Comparison of ENCODE assay signal across 1 cellular context in the genomic region with DNA sequence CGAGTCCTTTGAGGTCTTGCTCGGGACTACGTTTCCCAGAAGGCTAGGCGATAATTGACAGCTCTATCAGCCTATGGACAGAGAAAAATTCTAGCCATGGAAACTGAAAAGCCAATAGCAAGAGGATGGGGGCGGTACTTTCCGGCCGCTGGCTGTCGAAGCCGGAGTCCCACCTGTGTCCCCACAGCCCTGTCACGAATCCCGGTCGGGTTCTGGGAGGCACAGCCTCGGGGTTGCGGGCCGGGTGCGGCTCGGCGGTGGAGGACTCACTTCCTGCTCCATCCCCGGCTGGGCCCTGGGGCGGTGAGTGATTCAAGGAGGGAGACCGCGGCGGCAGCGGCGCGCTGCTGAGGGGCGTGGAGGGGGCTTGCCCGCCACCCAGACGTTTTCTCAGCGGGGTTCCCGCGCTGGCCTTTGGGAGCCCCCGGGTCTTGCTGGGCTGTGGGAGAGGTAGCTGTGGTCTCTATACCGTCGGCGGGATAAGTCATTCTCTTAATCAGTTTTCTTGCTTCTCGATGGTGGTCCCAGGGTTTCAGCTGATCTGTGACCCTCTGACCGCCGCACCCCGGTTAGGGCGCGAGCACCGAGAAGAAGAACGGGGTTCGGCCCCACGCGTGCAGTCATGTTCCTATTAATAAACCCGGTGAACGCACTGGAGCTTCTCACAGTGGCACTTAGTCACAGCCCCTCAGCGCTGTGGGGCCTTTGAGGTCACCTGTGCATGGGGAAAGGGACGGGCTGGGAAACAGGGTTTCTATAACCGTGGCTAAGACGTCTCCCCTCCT.
A peak's percentile ranks its signal among the peaks of the same experiment; 100 is the strongest.
TF ChIP-seq lines count a peak whose summit lies in the region.

Gene ZNF774 (plus strand): TSS at position 176 of the 785 bp plus-strand sequence. CDS start 2,377 bp downstream, outside the sequence.

TF ChIP-seq in K562, 482 proteins besides CTCF, POLR2A, EP300 and RAD21 (continued from another document and continues in another):
- TF ChIP-seq, protein P1, sequence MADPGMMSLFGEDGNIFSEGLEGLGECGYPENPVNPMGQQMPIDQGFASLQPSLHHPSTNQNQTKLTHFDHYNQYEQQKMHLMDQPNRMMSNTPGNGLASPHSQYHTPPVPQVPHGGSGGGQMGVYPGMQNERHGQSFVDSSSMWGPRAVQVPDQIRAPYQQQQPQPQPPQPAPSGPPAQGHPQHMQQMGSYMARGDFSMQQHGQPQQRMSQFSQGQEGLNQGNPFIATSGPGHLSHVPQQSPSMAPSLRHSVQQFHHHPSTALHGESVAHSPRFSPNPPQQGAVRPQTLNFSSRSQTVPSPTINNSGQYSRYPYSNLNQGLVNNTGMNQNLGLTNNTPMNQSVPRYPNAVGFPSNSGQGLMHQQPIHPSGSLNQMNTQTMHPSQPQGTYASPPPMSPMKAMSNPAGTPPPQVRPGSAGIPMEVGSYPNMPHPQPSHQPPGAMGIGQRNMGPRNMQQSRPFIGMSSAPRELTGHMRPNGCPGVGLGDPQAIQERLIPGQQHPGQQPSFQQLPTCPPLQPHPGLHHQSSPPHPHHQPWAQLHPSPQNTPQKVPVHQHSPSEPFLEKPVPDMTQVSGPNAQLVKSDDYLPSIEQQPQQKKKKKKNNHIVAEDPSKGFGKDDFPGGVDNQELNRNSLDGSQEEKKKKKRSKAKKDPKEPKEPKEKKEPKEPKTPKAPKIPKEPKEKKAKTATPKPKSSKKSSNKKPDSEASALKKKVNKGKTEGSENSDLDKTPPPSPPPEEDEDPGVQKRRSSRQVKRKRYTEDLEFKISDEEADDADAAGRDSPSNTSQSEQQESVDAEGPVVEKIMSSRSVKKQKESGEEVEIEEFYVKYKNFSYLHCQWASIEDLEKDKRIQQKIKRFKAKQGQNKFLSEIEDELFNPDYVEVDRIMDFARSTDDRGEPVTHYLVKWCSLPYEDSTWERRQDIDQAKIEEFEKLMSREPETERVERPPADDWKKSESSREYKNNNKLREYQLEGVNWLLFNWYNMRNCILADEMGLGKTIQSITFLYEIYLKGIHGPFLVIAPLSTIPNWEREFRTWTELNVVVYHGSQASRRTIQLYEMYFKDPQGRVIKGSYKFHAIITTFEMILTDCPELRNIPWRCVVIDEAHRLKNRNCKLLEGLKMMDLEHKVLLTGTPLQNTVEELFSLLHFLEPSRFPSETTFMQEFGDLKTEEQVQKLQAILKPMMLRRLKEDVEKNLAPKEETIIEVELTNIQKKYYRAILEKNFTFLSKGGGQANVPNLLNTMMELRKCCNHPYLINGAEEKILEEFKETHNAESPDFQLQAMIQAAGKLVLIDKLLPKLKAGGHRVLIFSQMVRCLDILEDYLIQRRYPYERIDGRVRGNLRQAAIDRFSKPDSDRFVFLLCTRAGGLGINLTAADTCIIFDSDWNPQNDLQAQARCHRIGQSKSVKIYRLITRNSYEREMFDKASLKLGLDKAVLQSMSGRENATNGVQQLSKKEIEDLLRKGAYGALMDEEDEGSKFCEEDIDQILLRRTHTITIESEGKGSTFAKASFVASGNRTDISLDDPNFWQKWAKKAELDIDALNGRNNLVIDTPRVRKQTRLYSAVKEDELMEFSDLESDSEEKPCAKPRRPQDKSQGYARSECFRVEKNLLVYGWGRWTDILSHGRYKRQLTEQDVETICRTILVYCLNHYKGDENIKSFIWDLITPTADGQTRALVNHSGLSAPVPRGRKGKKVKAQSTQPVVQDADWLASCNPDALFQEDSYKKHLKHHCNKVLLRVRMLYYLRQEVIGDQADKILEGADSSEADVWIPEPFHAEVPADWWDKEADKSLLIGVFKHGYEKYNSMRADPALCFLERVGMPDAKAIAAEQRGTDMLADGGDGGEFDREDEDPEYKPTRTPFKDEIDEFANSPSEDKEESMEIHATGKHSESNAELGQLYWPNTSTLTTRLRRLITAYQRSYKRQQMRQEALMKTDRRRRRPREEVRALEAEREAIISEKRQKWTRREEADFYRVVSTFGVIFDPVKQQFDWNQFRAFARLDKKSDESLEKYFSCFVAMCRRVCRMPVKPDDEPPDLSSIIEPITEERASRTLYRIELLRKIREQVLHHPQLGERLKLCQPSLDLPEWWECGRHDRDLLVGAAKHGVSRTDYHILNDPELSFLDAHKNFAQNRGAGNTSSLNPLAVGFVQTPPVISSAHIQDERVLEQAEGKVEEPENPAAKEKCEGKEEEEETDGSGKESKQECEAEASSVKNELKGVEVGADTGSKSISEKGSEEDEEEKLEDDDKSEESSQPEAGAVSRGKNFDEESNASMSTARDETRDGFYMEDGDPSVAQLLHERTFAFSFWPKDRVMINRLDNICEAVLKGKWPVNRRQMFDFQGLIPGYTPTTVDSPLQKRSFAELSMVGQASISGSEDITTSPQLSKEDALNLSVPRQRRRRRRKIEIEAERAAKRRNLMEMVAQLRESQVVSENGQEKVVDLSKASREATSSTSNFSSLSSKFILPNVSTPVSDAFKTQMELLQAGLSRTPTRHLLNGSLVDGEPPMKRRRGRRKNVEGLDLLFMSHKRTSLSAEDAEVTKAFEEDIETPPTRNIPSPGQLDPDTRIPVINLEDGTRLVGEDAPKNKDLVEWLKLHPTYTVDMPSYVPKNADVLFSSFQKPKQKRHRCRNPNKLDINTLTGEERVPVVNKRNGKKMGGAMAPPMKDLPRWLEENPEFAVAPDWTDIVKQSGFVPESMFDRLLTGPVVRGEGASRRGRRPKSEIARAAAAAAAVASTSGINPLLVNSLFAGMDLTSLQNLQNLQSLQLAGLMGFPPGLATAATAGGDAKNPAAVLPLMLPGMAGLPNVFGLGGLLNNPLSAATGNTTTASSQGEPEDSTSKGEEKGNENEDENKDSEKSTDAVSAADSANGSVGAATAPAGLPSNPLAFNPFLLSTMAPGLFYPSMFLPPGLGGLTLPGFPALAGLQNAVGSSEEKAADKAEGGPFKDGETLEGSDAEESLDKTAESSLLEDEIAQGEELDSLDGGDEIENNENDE (IDR thresholded peaks at IDR 0.05; ENCODE audit: low read depth, low read length): no peak
- TF ChIP-seq TCF3 (CRISPR knock-in tag; IDR thresholded peaks at IDR 0.05) (no peak), ZEB2 (IDR thresholded peaks at IDR 0.05) (no peak), NCOR1 (IDR thresholded peaks at IDR 0.05) (no peak), GTF2A2 (tag; IDR thresholded peaks at IDR 0.05) (no peak), MGA (IDR thresholded peaks at IDR 0.05) (no peak; the same call in 1 of the 2 replicates), HDAC2 (IDR thresholded peaks at IDR 0.05) (peak; percentile 52; the same call in 1 of the 2 replicates), MIER1 (IDR thresholded peaks at IDR 0.05; ENCODE audit: low read depth) (no peak), MITF (IDR thresholded peaks at IDR 0.05) (no peak), NFXL1 (CRISPR knock-in tag; IDR thresholded peaks at IDR 0.05) (no peak)
